ENCODE assay signal across 32 cellular contexts in the genomic region with DNA sequence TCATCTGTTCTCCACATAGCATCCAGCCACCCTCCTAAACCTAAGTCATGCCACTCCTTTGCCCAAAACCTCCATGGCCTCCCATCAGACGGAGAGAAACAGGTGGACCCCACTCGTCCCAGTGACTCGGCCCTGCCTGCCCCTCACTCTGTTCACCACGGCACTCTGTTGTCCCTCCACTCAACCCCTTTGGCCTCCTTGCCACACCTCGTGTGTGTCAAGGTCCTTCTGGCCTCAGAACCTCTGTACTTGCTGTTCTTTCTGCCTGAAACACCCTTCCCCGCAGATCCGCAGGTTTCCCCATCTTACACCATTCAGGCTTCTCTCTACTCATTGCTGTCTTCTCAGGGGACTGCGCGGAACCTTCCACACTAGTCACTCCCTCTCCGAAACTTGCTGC.
"Had no signal": no experiment of that assay in that cellular context is flagged by ENCODE, and none has a peak within 500 bp of the region (broad histone marks: within the 10 kb centered on the region; RNA-seq: fewer than 3 reads in every experiment).

No MANE protein-coding gene starts in this region.

- H3K9me3 ChIP-seq: ascending aorta, MG63 had no signal

- H3K9me3 Mint-ChIP-seq: activated CD4-positive, alpha-beta T cell treated with anti-CD3 and anti-CD28 coated beads, Interleukin-2, amount 10 ng/mL, durations not matched to agents 24 days and 14 days; activated naive CD4-positive, alpha-beta T cell treated with anti-CD3 and anti-CD28 coated beads, Interleukin-2, amount 10 ng/mL, durations not matched to agents 7 days and 5 days; activated T-cell treated with anti-CD3 and anti-CD28 coated beads, Interleukin-2, amount 50 U/mL, for 24 hours; activated T-helper 2 cell treated with anti-CD3 and anti-CD28 coated beads, Interferon-gamma antibody, Interleukin-2, Interleukin-4, amounts not matched to agents 10 μg/mL and 5 μg/mL and 100 μg/mL, durations not matched to agents 14 hours and 24 hours and 36 hours; central memory CD8-positive, alpha-beta T cell had no signal

- H3K36me3 ChIP-seq: ascending aorta, cardiac muscle cell, MG63, WERI-Rb-1 had no signal

- H3K27me3 Mint-ChIP-seq: activated CD4-positive, alpha-beta T cell treated with anti-CD3 and anti-CD28 coated beads, Interleukin-2, amount 10 ng/mL, durations not matched to agents 24 days and 14 days; activated naive CD8-positive, alpha-beta T cell; activated T-cell treated with anti-CD3 and anti-CD28 coated beads, Interleukin-2, amount 50 U/mL, for 24 hours had no signal

- DNase-seq: activated CD4-positive, alpha-beta T cell treated with anti-CD3 and anti-CD28 coated beads for 1 hour; activated CD4-positive, alpha-beta T cell treated with anti-CD3 and anti-CD28 coated beads, Interleukin-2, amount 10 ng/mL, durations not matched to agents 24 days and 14 days; activated CD4-positive, alpha-beta T cell treated with anti-CD3 and anti-CD28 coated beads, Interleukin-2, amount 50 U/mL, for 48 hours; activated CD4-positive, CD25-positive, alpha-beta regulatory T cell; activated CD8-positive, alpha-beta T cell treated with anti-CD3 and anti-CD28 coated beads, Interleukin-2, amount 10 ng/mL, durations not matched to agents 7 days and 5 days; activated naive CD4-positive, alpha-beta T cell treated with anti-CD3 and anti-CD28 coated beads, Interleukin-2, amount 10 ng/mL, durations not matched to agents 7 days and 5 days; activated T-cell treated with anti-CD3 and anti-CD28 coated beads, Interleukin-2, amount 50 U/mL, for 24 hours; amygdala; Kasumi-1; KG1; MG63; NCI-H1048; NCI-H1105 treated with DMSO at 0.1 percent for 48 hours; NCI-H1436; NCI-H1694; NCI-H1930; NCI-H510A; NCI-H526; NCI-H748 treated with DMSO at 0.1 percent for 48 hours; NK-92 treated with Interleukin-12 subunit alpha and Interleukin-12 subunit beta, amount 100 ng/mL, for 24 hours; PC-9; SIG-M5; SW 1271; T-helper 1 cell; T1000; WERI-Rb-1 had no signal

- H3K27ac Mint-ChIP-seq: activated CD4-positive, alpha-beta T cell treated with anti-CD3 and anti-CD28 coated beads, Interleukin-2, amount 10 ng/mL, durations not matched to agents 24 days and 14 days; activated CD8-positive, alpha-beta T cell treated with anti-CD3 and anti-CD28 coated beads, Interleukin-2, amount 10 ng/mL, durations not matched to agents 7 days and 5 days; activated naive CD4-positive, alpha-beta T cell treated with anti-CD3 and anti-CD28 coated beads, Interleukin-2, amount 10 ng/mL, durations not matched to agents 7 days and 5 days; activated naive CD8-positive, alpha-beta T cell; activated T-cell treated with anti-CD3 and anti-CD28 coated beads, Interleukin-2, amount 50 U/mL, for 24 hours; activated T-helper 2 cell treated with anti-CD3 and anti-CD28 coated beads, Interferon-gamma antibody, Interleukin-2, Interleukin-4, amounts not matched to agents 10 μg/mL and 5 μg/mL and 100 μg/mL, durations not matched to agents 14 hours and 24 hours and 36 hours had no signal

- H3K4me1 Mint-ChIP-seq: activated CD4-positive, alpha-beta T cell treated with anti-CD3 and anti-CD28 coated beads, Interleukin-2, amount 10 ng/mL, durations not matched to agents 24 days and 14 days; central memory CD8-positive, alpha-beta T cell had no signal

- ATAC-seq: activated CD8-positive, alpha-beta T cell treated with anti-CD3 and anti-CD28 coated beads, Interleukin-2, amount 10 ng/mL, durations not matched to agents 7 days and 5 days; Right ventricle myocardium inferior had no signal

- H3K4me3 Mint-ChIP-seq: activated CD4-positive, alpha-beta T cell treated with anti-CD3 and anti-CD28 coated beads, Interleukin-2, amount 10 ng/mL, durations not matched to agents 24 days and 14 days; activated CD8-positive, alpha-beta T cell treated with anti-CD3 and anti-CD28 coated beads, Interleukin-2, amount 10 ng/mL, durations not matched to agents 7 days and 5 days; activated naive CD4-positive, alpha-beta T cell treated with anti-CD3 and anti-CD28 coated beads, Interleukin-2, amount 10 ng/mL, durations not matched to agents 7 days and 5 days; activated naive CD8-positive, alpha-beta T cell; activated T-cell treated with anti-CD3 and anti-CD28 coated beads, Interleukin-2, amount 50 U/mL, for 24 hours; central memory CD8-positive, alpha-beta T cell had no signal

- H3K4me3 ChIP-seq: ascending aorta, cardiac muscle cell, MG63, PC-9 had no signal

- H3K36me3 Mint-ChIP-seq: activated naive CD4-positive, alpha-beta T cell treated with anti-CD3 and anti-CD28 coated beads, Interleukin-2, amount 10 ng/mL, durations not matched to agents 7 days and 5 days; activated naive CD8-positive, alpha-beta T cell had no signal

- H3K27me3 ChIP-seq: ascending aorta, cardiac muscle cell, MG63 had no signal
